Comparison of ENCODE assay signal across 17 cellular contexts in the genomic region with DNA sequence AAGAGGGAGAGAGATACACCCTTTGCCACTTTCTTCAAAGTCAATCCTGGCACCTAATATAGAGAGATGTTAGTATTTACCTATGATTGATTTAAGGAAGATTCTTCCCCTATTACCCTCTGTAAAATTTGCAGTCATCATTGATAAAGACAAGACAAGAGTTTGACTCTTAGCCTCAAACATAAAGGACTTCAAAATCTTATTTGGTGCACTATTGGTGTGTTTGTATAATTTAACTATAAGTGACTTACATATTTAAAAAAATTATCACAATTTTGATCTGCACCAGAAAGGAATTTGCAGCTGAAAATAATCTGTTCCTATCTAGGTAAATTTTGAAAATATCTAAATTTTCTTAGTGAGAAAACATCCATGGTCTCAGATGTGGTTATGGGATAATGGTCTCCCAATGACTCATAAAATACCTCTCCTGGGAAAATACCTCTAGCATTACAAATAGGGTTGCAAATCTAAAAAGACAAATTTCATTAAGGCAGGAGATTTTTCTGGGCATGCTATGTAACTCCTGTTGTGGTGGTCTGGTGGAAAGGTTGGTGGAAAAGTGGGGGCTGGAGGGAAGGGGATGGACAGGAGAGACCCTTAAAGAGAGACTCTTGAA.
DNase-seq lines count a peak whose midpoint lies in the region; ATAC-seq, FAIRE-seq and TF ChIP-seq lines count a peak whose summit lies in the region.
"Had no signal": no experiment of that assay in that cellular context is flagged by ENCODE, and none has a peak within 500 bp of the region (broad histone marks: within the 10 kb centered on the region; RNA-seq: fewer than 3 reads in every experiment).

No MANE protein-coding gene starts in this region.

- no peaks in the 10 kb centered on the region for H3K27me3 ChIP-seq in bronchial epithelial cell (ENCODE audit: control insufficient read depth, insufficient read depth, low read length)
- H3K27me3 ChIP-seq: ascending aorta, upper lobe of left lung had no signal

- no peaks in the 10 kb centered on the region for H3K9me3 Mint-ChIP-seq in memory B cell
- H3K9me3 Mint-ChIP-seq: activated T-helper 1 cell treated with anti-CD3 and anti-CD28 coated beads, Interleukin-12 subunit alpha, Interleukin-12 subunit beta, Interleukin-2, Interleukin-4 antibody, amounts not matched to agents 30 ng/mL and 10 ng/mL and 1 ng/mL, durations not matched to agents 14 hours and 24 hours and 36 hours; T-helper 1 cell treated with Interleukin-12 subunit alpha and Interleukin-12 subunit beta and Interleukin-4 antibody, amounts not matched to agents 30 μg/mL and 1 μg/mL, for 36 hours had no signal

- H3K4me3 ChIP-seq in bronchial epithelial cell (ENCODE audit: low read depth, low read length) = no peak overlapping the region
- H3K4me3 ChIP-seq: ascending aorta, upper lobe of left lung had no signal

- FAIRE-seq in bronchial epithelial cell (lab: Jason Lieb, UNC) = no peak
- FAIRE-seq: endometrium, H1 had no signal

- no peak for ATAC-seq in memory B cell (ENCODE audit: low read depth)
- ATAC-seq in HG03571 (IDR thresholded peaks at IDR 0.05; ENCODE audit: unreplicated experiment) = no peak
- ATAC-seq in GM18861 (IDR thresholded peaks at IDR 0.05; ENCODE audit: unreplicated experiment) = no peak

- no peak for TF ChIP-seq CTCF in AG09319 (IDR thresholded peaks at IDR 0.05; ENCODE audit: low read depth, low read length)
- no peak for TF ChIP-seq CTCF in bronchial epithelial cell (IDR thresholded peaks at IDR 0.05; ENCODE audit: insufficient read depth, low read length, severe bottlenecking)

- no peaks in the 10 kb centered on the region for H3K36me3 ChIP-seq in bronchial epithelial cell (ENCODE audit: control insufficient read depth, insufficient read depth, low read length)
- H3K36me3 ChIP-seq: ascending aorta, upper lobe of left lung had no signal

- H3K4me3 Mint-ChIP-seq in memory B cell = no peak overlapping the region
- H3K4me3 Mint-ChIP-seq: activated T-helper 1 cell treated with anti-CD3 and anti-CD28 coated beads, Interleukin-12 subunit alpha, Interleukin-12 subunit beta, Interleukin-2, Interleukin-4 antibody, amounts not matched to agents 30 ng/mL and 10 ng/mL and 1 ng/mL, durations not matched to agents 14 hours and 24 hours and 36 hours; B cell; T-helper 1 cell treated with Interleukin-12 subunit alpha and Interleukin-12 subunit beta and Interleukin-4 antibody, amounts not matched to agents 30 μg/mL and 1 μg/mL, for 36 hours had no signal

- H3K36me3 Mint-ChIP-seq in memory B cell = no peaks in the 10 kb centered on the region

- no peaks in the 10 kb centered on the region for H3K27me3 Mint-ChIP-seq in memory B cell
- H3K27me3 Mint-ChIP-seq: B cell had no signal

- DNase-seq in AG09319 (ENCODE audit: extremely low read depth, low read depth) = peak; percentile 10
- DNase-seq in M059J (ENCODE audit: low read depth) = peak; percentile 88
- DNase-seq in bronchial epithelial cell (ENCODE audit: low read depth) = peak; percentile 63
- no peak for DNase-seq in memory B cell (ENCODE audit: low spot score in 2 of 2)
- no peak for DNase-seq in KBM-7
- no peak for DNase-seq in pons (ENCODE audit: low spot score)
- DNase-seq: NCI-H1105 treated with DMSO at 0.1 percent for 48 hours; stimulated activated CD4-positive, alpha-beta T cell treated with anti-CD3 and anti-CD28 coated beads, Interleukin-15, amount 100 ng/mL, for 24 hours; upper lobe of left lung had no signal

- H3K27ac Mint-ChIP-seq in memory B cell = peak overlapping the region; percentile 42
- H3K27ac Mint-ChIP-seq: activated T-helper 1 cell treated with anti-CD3 and anti-CD28 coated beads, Interleukin-12 subunit alpha, Interleukin-12 subunit beta, Interleukin-2, Interleukin-4 antibody, amounts not matched to agents 30 ng/mL and 10 ng/mL and 1 ng/mL, durations not matched to agents 14 hours and 24 hours and 36 hours; B cell; T-helper 1 cell treated with Interleukin-12 subunit alpha and Interleukin-12 subunit beta and Interleukin-4 antibody, amounts not matched to agents 30 μg/mL and 1 μg/mL, for 36 hours had no signal

- in situ Hi-C loops in KBM-7 (cut with MboI; ENCODE audit: low pct_unique_long_range_greater_than_20kb, low sequenced_read_pairs) = no loop called here

- H3K4me1 Mint-ChIP-seq in memory B cell = no peaks in the 10 kb centered on the region
- H3K4me1 Mint-ChIP-seq: B cell had no signal

Comparison
In these comparisons a context has a peak if more than half of its experiments do, and no peak if none do; other contexts are left out.
1. DNase-seq: peak in AG09319 (single experiment), M059J (single experiment) and bronchial epithelial cell (single experiment); none in memory B cell (0 of 2), KBM-7 (single experiment) and pons (single experiment).